Comparison of ENCODE assay signal across 23 cellular contexts in the genomic region with DNA sequence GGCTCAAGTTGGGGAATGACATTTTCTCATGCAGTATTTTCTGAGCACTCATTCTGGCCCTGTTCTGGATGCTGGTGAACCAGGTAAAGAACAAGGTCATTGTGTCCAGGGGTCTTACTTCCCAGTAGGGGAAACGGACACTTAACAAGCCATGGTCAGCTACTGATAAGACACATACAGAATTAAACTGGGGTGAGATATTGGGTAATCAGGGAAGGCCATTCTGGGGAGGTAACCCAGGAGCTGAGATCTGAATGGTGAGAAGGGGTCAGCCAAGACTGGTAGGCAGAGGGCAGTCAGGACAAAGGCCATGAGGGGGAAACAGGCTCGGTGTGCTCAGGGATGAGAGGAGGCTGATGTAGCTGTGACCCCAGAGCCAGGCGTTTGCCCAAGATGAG. TPM values are rescaled to one million over a fixed set of nuclear protein-coding genes. Genes with fewer than 3 reads are reported as not detected.
A peak's percentile ranks its signal among the peaks of the same experiment; 100 is the strongest.
DNase-seq lines count a peak whose midpoint lies in the region; ATAC-seq, FAIRE-seq and TF ChIP-seq lines count a peak whose summit lies in the region.
"Had no signal": no experiment of that assay in that cellular context is flagged by ENCODE, and none has a peak within 500 bp of the region (broad histone marks: within the 10 kb centered on the region; RNA-seq: fewer than 3 reads in every experiment).

No MANE protein-coding gene starts in this region.

- no peak overlapping the region for H2BK12ac ChIP-seq in H9 (ENCODE audit: insufficient read length, low read depth, low read length)

- FAIRE-seq in GM12878 (lab: Jason Lieb, UNC): no peak
- FAIRE-seq: bronchial epithelial cell had no signal

- no peak overlapping the region for H3K4ac ChIP-seq in H9 (ENCODE audit: low read depth, low read length)

- no peak overlapping the region for H3K18ac ChIP-seq in H9 (ENCODE audit: insufficient read length, low read depth, low read length)

- no peak overlapping the region for H3K23ac ChIP-seq in H9 (ENCODE audit: insufficient read length, low read depth, low read length)

- no peak overlapping the region for H3K56ac ChIP-seq in H9 (ENCODE audit: insufficient read length, low read depth, low read length)

- H2BK120ac ChIP-seq in H9 (ENCODE audit: low read depth, low read length, poor library complexity, severe bottlenecking): no peak overlapping the region

- H3K9me3 Mint-ChIP-seq in H9 (no peaks in the 10 kb centered on the region), natural killer cell (no peaks in the 10 kb centered on the region)
- H3K9me3 Mint-ChIP-seq: activated CD4-positive, alpha-beta memory T cell treated with anti-CD3 and anti-CD28 coated beads, Interleukin-2, amount 10 ng/mL, durations not matched to agents 7 days and 5 days; effector memory CD8-positive, alpha-beta T cell; memory B cell had no signal

- WGBS in H9 (ENCODE audit: extremely low coverage, insufficient read length, low lambda C conversion rate): no CpG with 5 or more reads among the region's 3 CpGs
- WGBS in GM12878 (ENCODE audit: insufficient coverage, insufficient replicate concordance, low lambda C conversion rate, missing lambda C conversion rate): 91% methylated on average over 3 of the region's 3 CpGs

- H4K8ac ChIP-seq in H9 (replicated peaks; ENCODE audit: insufficient read length, low read depth, low read length): no peak overlapping the region

- TF ChIP-seq POLR2A in GM12878 (IDR thresholded peaks at IDR 0.05; ENCODE audit: low read depth, low read length): peak; percentile 60

- H3K4me2 ChIP-seq in H9 (ENCODE audit: insufficient read depth, insufficient read length, low read length) (no peak overlapping the region), GM12878 (ENCODE audit: control insufficient read depth, insufficient read depth) (no peak overlapping the region)

- H3K36me3 Mint-ChIP-seq in H9 (ENCODE audit: insufficient read depth in 1 of 3, low read depth in 3 of 3) (peaks cover 10 to 30% (median 27%) of the 10 kb centered on the region in 3 experiments; a peak in 6 of 7 replicates), natural killer cell (peaks cover 12% of the 10 kb centered on the region)

- no peak overlapping the region for H2BK20ac ChIP-seq in H9 (ENCODE audit: low read depth, low read length, poor library complexity, severe bottlenecking)

- DNase-seq in H9 (no peak), GM12878 (ENCODE audit: low read depth, low spot score) (no peak), natural killer cell (no peak), amniotic stem cell (lab: John Stamatoyannopoulos, UW) (no peak), foreskin keratinocyte (no peak)
- DNase-seq in NK-92 treated with Interleukin-12 subunit alpha and Interleukin-12 subunit beta, amount 100 ng/mL, for 24 hours (lab: John Stamatoyannopoulos, UW): no peak
- DNase-seq: activated CD4-positive, alpha-beta memory T cell treated with anti-CD3 and anti-CD28 coated beads, Interleukin-2, amount 10 ng/mL, durations not matched to agents 7 days and 5 days; DMS79 treated with DMSO at 0.1 percent for 48 hours; effector memory CD8-positive, alpha-beta T cell; GF-D8; heart right ventricle; KBM-7; NCI-H2029 treated with DMSO at 0.1 percent for 48 hours; NCI-H69 had no signal

- no peak for TF ChIP-seq EP300 in GM12878 (IDR thresholded peaks at IDR 0.05; ENCODE audit: borderline replicate concordance in 1 of 2, control insufficient read depth in 1 of 2, low read depth in 2 of 2, low read length in 2 of 2)

- H2AK5ac ChIP-seq in H9 (ENCODE audit: insufficient read length, low read length): no peak overlapping the region

- H3K4me1 ChIP-seq in ACC112 (ENCODE audit: control insufficient read depth, insufficient read depth, low read length, unreplicated experiment) (peaks cover 15% of the 10 kb centered on the region), H9 (ENCODE audit: insufficient read depth, low read length) (no peaks in the 10 kb centered on the region), GM12878 (ENCODE audit: control insufficient read depth, insufficient read depth, low read length) (peaks cover 35% of the 10 kb centered on the region), foreskin keratinocyte (no peaks in the 10 kb centered on the region)
- H3K4me1 ChIP-seq: HAP-1, SJSA1, suprapubic skin had no signal

- no peak overlapping the region for H4K5ac ChIP-seq in H9 (ENCODE audit: insufficient read length, low read depth, low read length)

- intact Hi-C loops in GM12878 (cut with micrococcal nuclease; ENCODE audit: unreplicated experiment) (no loop called here), natural killer cell (cut with micrococcal nuclease) (no loop called here)

- H3K23me2 ChIP-seq in H9 (ENCODE audit: insufficient read length, low read depth, low read length, poor library complexity, severe bottlenecking): no peaks in the 10 kb centered on the region

- H3K27me3 Mint-ChIP-seq in H9 (ENCODE audit: low read depth) (no peaks in the 10 kb centered on the region; the same call in 1 of the 2 replicates), natural killer cell (ENCODE audit: low read depth in 2 of 2) (no peaks in the 10 kb centered on the region)
- H3K27me3 Mint-ChIP-seq: activated CD4-positive, alpha-beta memory T cell treated with anti-CD3 and anti-CD28 coated beads, Interleukin-2, amount 10 ng/mL, durations not matched to agents 7 days and 5 days; effector memory CD8-positive, alpha-beta T cell; memory B cell had no signal

- H3K79me1 ChIP-seq in H9 (ENCODE audit: insufficient read depth, low read depth, low read length, poor library complexity, severe bottlenecking): no peaks in the 10 kb centered on the region

- no peak overlapping the region for H3K4me3 ChIP-seq in ACC112 (ENCODE audit: low read depth, low read length)
- no peak overlapping the region for H3K4me3 ChIP-seq in GM12878
- H3K4me3 ChIP-seq: coronary artery, HAP-1, heart right ventricle, SJSA1, suprapubic skin had no signal

- H3K79me2 ChIP-seq in ACC112 (ENCODE audit: control insufficient read depth, insufficient read depth, low read length, unreplicated experiment) (no peaks in the 10 kb centered on the region), H9 (ENCODE audit: insufficient read depth, low read length) (no peaks in the 10 kb centered on the region), GM12878 (ENCODE audit: control insufficient read depth, insufficient read depth, low read length) (no peaks in the 10 kb centered on the region)

- RAD21 ChIA-PET in GM12878 (lab: Charles Lee; ENCODE audit: unreplicated experiment): no interaction called here

- H3K27me3 ChIP-seq in ACC112 (ENCODE audit: insufficient read depth, low read length): no peaks in the 10 kb centered on the region
- no peaks in the 10 kb centered on the region for H3K27me3 ChIP-seq in H9 (ENCODE audit: insufficient read depth, low read length)
- H3K27me3 ChIP-seq in GM12878 (replicated peaks in 1 of 2; ENCODE audit: control insufficient read depth in 2 of 2, insufficient read depth in 2 of 2, low read length in 1 of 2): no peaks in the 10 kb centered on the region
- no peaks in the 10 kb centered on the region for H3K27me3 ChIP-seq in foreskin keratinocyte
- H3K27me3 ChIP-seq: heart right ventricle, SJSA1, suprapubic skin had no signal

- SMC1A ChIA-PET in GM12878 (lab: Charles Lee; ENCODE audit: uncharacterized antibody, unreplicated experiment): interaction anchor here (1.7 kb wide), 1 partner anchor 37 kb away, joined by 5 read pairs; no protein-coding TSS in a partner anchor

- H3K27ac Mint-ChIP-seq in H9 (peak overlapping the region; percentile 8 to 83 (median 58); a peak in 4 of 7 replicates), natural killer cell (peak overlapping the region; percentile 72 to 83)
- H3K27ac Mint-ChIP-seq: activated CD4-positive, alpha-beta memory T cell treated with anti-CD3 and anti-CD28 coated beads, Interleukin-2, amount 10 ng/mL, durations not matched to agents 7 days and 5 days; memory B cell had no signal

- POLR2A ChIA-PET in GM12878 (lab: Charles Lee): interaction anchor here (0.5 to 1.8 kb wide), 2 partner anchors 19 to 33 kb away, joined by 3 to 4 read pairs; no protein-coding TSS in a partner anchor

- H3K14ac ChIP-seq in H9 (ENCODE audit: insufficient read depth, low read length): no peak overlapping the region

- H3K9ac ChIP-seq in H9 (ENCODE audit: extremely low read depth, insufficient read length, low read length): no peak overlapping the region
- no peak overlapping the region for H3K9ac ChIP-seq in GM12878 (ENCODE audit: control insufficient read depth, insufficient read depth, low read length)

- H2AFZ ChIP-seq in ACC112 (ENCODE audit: low read length, unreplicated experiment): no peak overlapping the region
- no peak overlapping the region for H2AFZ ChIP-seq in H9 (ENCODE audit: low read length)
- H2AFZ ChIP-seq in GM12878 (ENCODE audit: control insufficient read depth, low read depth, low read length): no peak overlapping the region

- H4K20me1 ChIP-seq in H9 (ENCODE audit: control insufficient read depth, insufficient read depth, insufficient read length) (no peaks in the 10 kb centered on the region), GM12878 (ENCODE audit: control insufficient read depth, insufficient read depth) (no peaks in the 10 kb centered on the region)

- CTCF ChIA-PET in GM12878 (lab: Yijun Ruan, JAX): interaction anchor here (1.9 to 13.1 kb wide), 2 partner anchors 9 to 35 kb away, joined by 6 to 123 read pairs; no protein-coding TSS in a partner anchor

- H3K9me3 ChIP-seq in H9 (ENCODE audit: control insufficient read depth, low read depth, low read length) (no peaks in the 10 kb centered on the region), GM12878 (replicated peaks; ENCODE audit: control insufficient read depth, insufficient read depth, low read length) (no peaks in the 10 kb centered on the region)
- H3K9me3 ChIP-seq: HAP-1, heart right ventricle, SJSA1, suprapubic skin had no signal

- no peaks in the 10 kb centered on the region for H3K36me3 ChIP-seq in ACC112 (ENCODE audit: insufficient read depth, low read length)
- H3K36me3 ChIP-seq in GM12878 (ENCODE audit: control insufficient read depth in 2 of 2, insufficient read depth in 2 of 2, low read length in 1 of 2): peaks cover 26 to 35% of the 10 kb centered on the region in 2 experiments

- no peak overlapping the region for H4K91ac ChIP-seq in H9 (ENCODE audit: insufficient read length, low read depth, low read length)

- no peaks in the 10 kb centered on the region for H3K4me1 Mint-ChIP-seq in H9
- peaks cover 15 to 28% of the 10 kb centered on the region in 2 donors for H3K4me1 Mint-ChIP-seq in natural killer cell

- no peak overlapping the region for H2BK15ac ChIP-seq in H9 (ENCODE audit: low read depth, low read length)

- TF ChIP-seq CTCF in H9 (conservative IDR thresholded peaks at IDR 0.05): no peak
- no peak for TF ChIP-seq CTCF in GM12878 (IDR thresholded peaks at IDR 0.05 in 2 of 3, conservative IDR thresholded peaks at IDR 0.05 in 1 of 3; ENCODE audit: control insufficient read depth in 2 of 3, extremely low read depth in 1 of 3, insufficient read depth in 1 of 3, low read depth in 3 of 3, low read length in 3 of 3)
- no peak for TF ChIP-seq CTCF in natural killer cell (IDR thresholded peaks at IDR 0.05)
- no peak for TF ChIP-seq CTCF in foreskin keratinocyte (conservative IDR thresholded peaks at IDR 0.05)

- in situ Hi-C loops in GM12878 (cut with MboI): no loop called here

- no peak overlapping the region for H2BK5ac ChIP-seq in H9 (ENCODE audit: insufficient read length, low read length)

- TF ChIP-seq RAD21 in GM12878 (IDR thresholded peaks at IDR 0.05; ENCODE audit: insufficient read depth, low read depth, low read length): no peak

- no TSS peak for BruUV-seq in GM12878 (replicated peaks; lab: Mats Ljungman, UMichigan)

- ATAC-seq in GM12878 (no peak), natural killer cell (no peak), HG03442 (IDR thresholded peaks at IDR 0.05; ENCODE audit: unreplicated experiment) (no peak), foreskin keratinocyte (no peak)
- ATAC-seq: activated CD4-positive, CD25-positive, alpha-beta regulatory T cell treated with anti-CD3 and anti-CD28 coated beads, Interleukin-2, amount 50 U/mL, for 24 hours; effector memory CD8-positive, alpha-beta T cell had no signal

- H3K27ac ChIP-seq in ACC112 (ENCODE audit: low read depth, low read length) (peak overlapping the region; percentile 7; the same call in 1 of the 2 replicates), H9 (ENCODE audit: insufficient read length, low read depth, low read length) (no peak overlapping the region), GM12878 (ENCODE audit: control insufficient read depth, insufficient read depth) (no peak overlapping the region), foreskin keratinocyte (no peak overlapping the region)
- H3K27ac ChIP-seq: coronary artery, heart right ventricle, SJSA1, suprapubic skin had no signal

- no peak overlapping the region for H3T11ph ChIP-seq in H9 (ENCODE audit: low read length)

- no peak overlapping the region for H3K4me3 Mint-ChIP-seq in H9
- H3K4me3 Mint-ChIP-seq in natural killer cell: no peak overlapping the region
- H3K4me3 Mint-ChIP-seq: activated CD4-positive, alpha-beta memory T cell treated with anti-CD3 and anti-CD28 coated beads, Interleukin-2, amount 10 ng/mL, durations not matched to agents 7 days and 5 days; effector memory CD8-positive, alpha-beta T cell; memory B cell had no signal

RNA-seq across cellular contexts. Expression of gene RPS6KA1, which starts 45.8 kb away (rescaled TPM):
- total RNA-seq in H9 (2021) (43.3 and 45.3 TPM in 2 replicates), GM12878 (2014; rRNA removed) (118 and 136 TPM in 2 replicates), GM12878 (2014; rRNA removed; fragmentation: Illumina TruSeq; extraction: Trizol) (75.2 and 83.4 TPM in 2 replicates), GM12878 (2021) (115 and 116 TPM in 2 replicates), natural killer cell (100 to 1,000 TPM; 191 to 226 (median 215) TPM), foreskin keratinocyte (86.4 and 91.6 TPM in 2 replicates)
- total RNA-seq in GM12878 (2013; cell fraction: nucleolus; rRNA removed): 130 and 155 TPM in 2 replicates
- 41.7 TPM for polyA plus RNA-seq in GM12878 (2011; ENCODE audit: low read depth)
- polyA plus RNA-seq in GM12878 (2011; rRNA removed) (53.7 and 92.1 TPM in 2 replicates), GM12878 (2014; fragmentation: Illumina TruSeq; extraction: Trizol) (72.1 and 74.9 TPM in 2 replicates), GM12878 (2014; fragmentation: Nextera tagmentation; extraction: Ambion mirVana) (1 to 10 TPM; 5.0 to 9.9 TPM), GM12878 (2014; rRNA removed) (89.3 and 90.9 TPM in 2 replicates), GM12878 (2016; fragmentation: Nextera tagmentation; extraction: Ambion mirVana) (100 to 1,000 TPM in 1 of 2 experiments, 10 to 100 TPM in 1; 99.4 to 106 TPM), foreskin keratinocyte (57.7 and 65.0 TPM in 2 replicates)
- polyA plus RNA-seq in GM12878 (2011; cell fraction: cytosol; rRNA removed): 108 and 121 TPM in 2 replicates
- 133 and 140 TPM in 2 replicates for polyA plus RNA-seq in GM12878 (2011; cell fraction: nucleus; rRNA removed)
- polyA plus RNA-seq in GM12878 (2012): 80.5 and 83.0 TPM in 2 replicates
- 110 and 170 TPM in 2 replicates for polyA minus RNA-seq in GM12878 (2011; rRNA and poly(A)+ RNA removed)
- polyA minus RNA-seq in GM12878 (2011; cell fraction: cytosol; rRNA and poly(A)+ RNA removed): 54.0 and 77.9 TPM in 2 replicates
- polyA minus RNA-seq in GM12878 (2011; cell fraction: nucleus; rRNA and poly(A)+ RNA removed): 84.0 and 132 TPM in 2 replicates
